In the genomic region with DNA sequence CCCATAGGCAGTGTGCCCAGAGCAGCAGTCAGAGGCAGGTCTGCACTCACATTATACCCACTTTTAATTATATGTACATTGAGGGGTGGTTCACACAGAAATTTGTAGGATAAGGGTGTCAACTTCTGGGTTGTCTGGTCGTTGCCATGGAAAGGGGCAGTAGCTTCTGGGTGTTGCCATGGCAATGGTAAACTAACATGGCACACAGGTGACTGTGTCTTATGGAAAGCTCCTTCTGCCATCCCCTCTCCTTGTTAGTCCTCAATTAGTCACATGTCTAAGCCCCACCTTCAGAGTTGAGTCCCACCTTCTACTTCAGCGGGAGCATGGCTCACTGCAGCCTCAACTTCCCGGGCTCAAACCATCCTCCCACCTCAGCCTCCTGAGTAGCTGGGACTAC, we compare ENCODE assay signal across 18 cellular contexts.
"Had no signal": no experiment of that assay in that cellular context is flagged by ENCODE, and none has a peak within 500 bp of the region (broad histone marks: within the 10 kb centered on the region; RNA-seq: fewer than 3 reads in every experiment).

No MANE protein-coding gene starts in this region.

- H3K36me3 ChIP-seq: esophagus squamous epithelium, gastroesophageal sphincter, left ventricle myocardium inferior, lower lobe of right lung, pancreas, uterus had no signal

- H3K4me2 ChIP-seq: smooth muscle cell had no signal

- H3K4me1 ChIP-seq: gastroesophageal sphincter, lower lobe of right lung, pancreas, uterus had no signal

- H3K4me3 ChIP-seq: esophagus squamous epithelium, gastroesophageal sphincter, left ventricle myocardium inferior, lower lobe of right lung, pancreas, smooth muscle cell, uterus had no signal

- H3K9me3 ChIP-seq: esophagus squamous epithelium, lower lobe of right lung, pancreas, uterus had no signal

- FAIRE-seq: colon, pancreas had no signal

- DNase-seq: dermis blood vessel endothelial cell; esophagus squamous epithelium; foreskin fibroblast; hippocampal formation; kidney glomerular epithelial cell; left ventricle myocardium inferior; naive B cell; occipital lobe; right cardiac atrium; stimulated activated CD4-positive, alpha-beta T cell treated with anti-CD3 and anti-CD28 coated beads, Interleukin-2, amount 100 ng/mL, for 48 hours; stimulated activated naive CD4-positive, alpha-beta T cell treated with Interleukin-2 at 50 U/mL for 16 hours; trophoblast cell; uterus had no signal

- H3K27ac ChIP-seq: esophagus squamous epithelium, gastroesophageal sphincter, left ventricle myocardium inferior, lower lobe of right lung, pancreas, uterus had no signal

- ATAC-seq: gastroesophageal sphincter, pancreas, right cardiac atrium had no signal

- H3K27me3 ChIP-seq: esophagus squamous epithelium, pancreas, uterus had no signal
